In the genomic region with DNA sequence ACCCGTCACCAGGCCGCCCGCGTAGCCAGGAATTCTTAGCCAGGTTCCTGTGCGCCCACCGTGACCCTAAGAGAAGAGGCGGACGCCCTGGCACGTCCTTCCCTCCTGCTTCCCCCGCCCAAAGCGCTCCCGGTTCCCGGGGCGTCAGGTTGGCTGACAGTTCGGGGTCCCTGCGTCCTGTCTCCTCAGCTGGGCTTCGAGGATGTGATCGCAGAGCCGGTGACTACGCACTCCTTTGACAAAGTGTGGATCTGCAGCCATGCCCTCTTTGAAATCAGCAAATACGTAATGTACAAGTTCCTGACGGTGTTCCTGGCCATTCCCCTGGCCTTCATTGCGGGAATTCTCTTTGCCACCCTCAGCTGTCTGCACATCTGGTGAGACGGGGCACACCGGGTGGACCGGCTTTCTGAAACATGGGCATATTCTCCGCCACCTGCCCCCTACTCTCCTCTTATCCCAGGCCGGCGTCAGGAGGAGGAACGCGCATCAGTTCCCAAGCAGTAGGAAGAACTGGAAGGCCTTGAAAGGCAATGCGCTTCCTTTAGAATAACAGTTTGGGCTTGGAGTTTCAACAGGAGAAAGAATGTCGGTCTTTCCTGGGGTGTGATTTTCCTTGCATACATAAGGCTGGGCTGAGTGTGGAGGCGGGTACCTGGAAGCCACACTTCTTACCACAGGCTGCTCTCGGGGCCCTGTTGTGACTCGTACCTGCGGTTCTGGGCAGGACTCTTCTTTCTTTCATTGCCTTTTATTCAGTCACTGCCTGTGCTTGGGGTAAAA, we compare ENCODE assay signal across 8 cellular contexts. TPM values are rescaled to one million over a fixed set of nuclear protein-coding genes. Genes with fewer than 3 reads are reported as not detected.
DNase-seq lines count a peak whose midpoint lies in the region; ATAC-seq and TF ChIP-seq lines count a peak whose summit lies in the region.

No MANE protein-coding gene starts in this region.

- intact Hi-C loops in activated T-helper 1 cell treated with anti-CD3 and anti-CD28 coated beads, Interleukin-12 subunit alpha, Interleukin-12 subunit beta, Interleukin-2, Interleukin-4 antibody, amounts not matched to agents 30 ng/mL and 10 ng/mL and 1 ng/mL, durations not matched to agents 14 hours and 24 hours and 36 hours (cut with micrococcal nuclease): loop anchor here (1.0 kb wide), 1 partner anchor 26 kb away; no protein-coding TSS in a partner anchor

- peak overlapping the region; percentile 24 for H3K27ac Mint-ChIP-seq in activated T-helper 1 cell treated with anti-CD3 and anti-CD28 coated beads, Interleukin-12 subunit alpha, Interleukin-12 subunit beta, Interleukin-2, Interleukin-4 antibody, amounts not matched to agents 30 ng/mL and 10 ng/mL and 1 ng/mL, durations not matched to agents 14 hours and 24 hours and 36 hours

- peaks cover 10% of the 10 kb centered on the region for H3K4me1 Mint-ChIP-seq in activated T-helper 1 cell treated with anti-CD3 and anti-CD28 coated beads, Interleukin-12 subunit alpha, Interleukin-12 subunit beta, Interleukin-2, Interleukin-4 antibody, amounts not matched to agents 30 ng/mL and 10 ng/mL and 1 ng/mL, durations not matched to agents 14 hours and 24 hours and 36 hours (ENCODE audit: low read depth)

- peaks cover 52% of the 10 kb centered on the region for H3K27me3 Mint-ChIP-seq in activated T-helper 1 cell treated with anti-CD3 and anti-CD28 coated beads, Interleukin-12 subunit alpha, Interleukin-12 subunit beta, Interleukin-2, Interleukin-4 antibody, amounts not matched to agents 30 ng/mL and 10 ng/mL and 1 ng/mL, durations not matched to agents 14 hours and 24 hours and 36 hours (ENCODE audit: insufficient read depth)

- ATAC-seq in omental fat pad (ENCODE audit: low FRiP score): no peak

- H3K9me3 Mint-ChIP-seq in activated T-helper 1 cell treated with anti-CD3 and anti-CD28 coated beads, Interleukin-12 subunit alpha, Interleukin-12 subunit beta, Interleukin-2, Interleukin-4 antibody, amounts not matched to agents 30 ng/mL and 10 ng/mL and 1 ng/mL, durations not matched to agents 14 hours and 24 hours and 36 hours: no peaks in the 10 kb centered on the region

- H3K36me3 Mint-ChIP-seq in activated T-helper 1 cell treated with anti-CD3 and anti-CD28 coated beads, Interleukin-12 subunit alpha, Interleukin-12 subunit beta, Interleukin-2, Interleukin-4 antibody, amounts not matched to agents 30 ng/mL and 10 ng/mL and 1 ng/mL, durations not matched to agents 14 hours and 24 hours and 36 hours (ENCODE audit: low read depth): no peaks in the 10 kb centered on the region

- peak; percentile 15 for DNase-seq in NK-92 treated with Interleukin-12 subunit alpha and Interleukin-12 subunit beta, amount 100 ng/mL, for 24 hours (lab: John Stamatoyannopoulos, UW)
- no peak for DNase-seq in NK-92 (lab: John Stamatoyannopoulos, UW; ENCODE audit: unreplicated experiment)
- peak; percentile 52 for DNase-seq in HT-29 (ENCODE audit: low spot score)
- no peak for DNase-seq in activated T-helper 1 cell treated with anti-CD3 and anti-CD28 coated beads, Interleukin-12 subunit alpha, Interleukin-12 subunit beta, Interleukin-2, Interleukin-4 antibody, amounts not matched to agents 30 ng/mL and 10 ng/mL and 1 ng/mL, durations not matched to agents 14 hours and 24 hours and 36 hours (ENCODE audit: low spot score)
- peak; percentile 27 for DNase-seq in foreskin melanocyte
- peak; percentile 23 for DNase-seq in omental fat pad (ENCODE audit: low spot score)
- no peak for DNase-seq in NCI-H187 (lab: John Stamatoyannopoulos, UW)
- DNase-seq in NCI-H510A (lab: John Stamatoyannopoulos, UW): no peak

- peak overlapping the region; percentile 19 for H3K4me3 Mint-ChIP-seq in activated T-helper 1 cell treated with anti-CD3 and anti-CD28 coated beads, Interleukin-12 subunit alpha, Interleukin-12 subunit beta, Interleukin-2, Interleukin-4 antibody, amounts not matched to agents 30 ng/mL and 10 ng/mL and 1 ng/mL, durations not matched to agents 14 hours and 24 hours and 36 hours

- no peak for TF ChIP-seq CTCF in omental fat pad (IDR thresholded peaks at IDR 0.05)

RNA-seq across cellular contexts. Expression of a gene that starts 0.7 kb away (rescaled TPM):
- 14.0 and 14.8 TPM in 2 replicates for total RNA-seq in HT-29 (2014; rRNA removed; shearing (Covaris generic))
- total RNA-seq in activated T-helper 1 cell treated with anti-CD3 and anti-CD28 coated beads, Interleukin-12 subunit alpha, Interleukin-12 subunit beta, Interleukin-2, Interleukin-4 antibody, amounts not matched to agents 30 ng/mL and 10 ng/mL and 1 ng/mL, durations not matched to agents 14 hours and 24 hours and 36 hours: not detected in 2 replicates
- total RNA-seq in omental fat pad: 100 to 1,000 TPM; 144 to 204 (median 164) TPM

RNA-seq across cellular contexts. Expression of a gene that starts 24.6 kb away (rescaled TPM):
- total RNA-seq in HT-29 (2014; rRNA removed; shearing (Covaris generic)): 4.1 and 4.5 TPM in 2 replicates
- total RNA-seq in activated T-helper 1 cell treated with anti-CD3 and anti-CD28 coated beads, Interleukin-12 subunit alpha, Interleukin-12 subunit beta, Interleukin-2, Interleukin-4 antibody, amounts not matched to agents 30 ng/mL and 10 ng/mL and 1 ng/mL, durations not matched to agents 14 hours and 24 hours and 36 hours: 0.76 and 1.8 TPM in 2 replicates
- total RNA-seq in omental fat pad: 100 to 1,000 TPM; 354 to 482 (median 468) TPM

Comparison
In these comparisons a context has a peak if more than half of its experiments do, and no peak if none do; other contexts are left out.
1. DNase-seq: peak in NK-92 treated with Interleukin-12 subunit alpha and Interleukin-12 subunit beta, amount 100 ng/mL, for 24 hours (single experiment), HT-29 (single experiment), foreskin melanocyte (single experiment) and omental fat pad (single experiment); none in NK-92 (single experiment), activated T-helper 1 cell treated with anti-CD3 and anti-CD28 coated beads, Interleukin-12 subunit alpha, Interleukin-12 subunit beta, Interleukin-2, Interleukin-4 antibody, amounts not matched to agents 30 ng/mL and 10 ng/mL and 1 ng/mL, durations not matched to agents 14 hours and 24 hours and 36 hours (single experiment), NCI-H187 (0 of 2) and NCI-H510A (single experiment).
2. RNA of a gene that starts 0.7 kb away (total RNA-seq): 144 to 204 TPM in omental fat pad and 14.0 to 14.8 TPM in HT-29; not detected in activated T-helper 1 cell treated with anti-CD3 and anti-CD28 coated beads, Interleukin-12 subunit alpha, Interleukin-12 subunit beta, Interleukin-2, Interleukin-4 antibody, amounts not matched to agents 30 ng/mL and 10 ng/mL and 1 ng/mL, durations not matched to agents 14 hours and 24 hours and 36 hours; every median in the first group is over 10 times any median in the second.
3. RNA of a gene that starts 24.6 kb away (total RNA-seq): 354 to 482 TPM in omental fat pad; 4.1 to 4.5 TPM in HT-29 and 0.76 to 1.8 TPM in activated T-helper 1 cell treated with anti-CD3 and anti-CD28 coated beads, Interleukin-12 subunit alpha, Interleukin-12 subunit beta, Interleukin-2, Interleukin-4 antibody, amounts not matched to agents 30 ng/mL and 10 ng/mL and 1 ng/mL, durations not matched to agents 14 hours and 24 hours and 36 hours; every median in the first group is over 10 times any median in the second.